Comparison of ENCODE assay signal across 1 cellular context in the genomic region with DNA sequence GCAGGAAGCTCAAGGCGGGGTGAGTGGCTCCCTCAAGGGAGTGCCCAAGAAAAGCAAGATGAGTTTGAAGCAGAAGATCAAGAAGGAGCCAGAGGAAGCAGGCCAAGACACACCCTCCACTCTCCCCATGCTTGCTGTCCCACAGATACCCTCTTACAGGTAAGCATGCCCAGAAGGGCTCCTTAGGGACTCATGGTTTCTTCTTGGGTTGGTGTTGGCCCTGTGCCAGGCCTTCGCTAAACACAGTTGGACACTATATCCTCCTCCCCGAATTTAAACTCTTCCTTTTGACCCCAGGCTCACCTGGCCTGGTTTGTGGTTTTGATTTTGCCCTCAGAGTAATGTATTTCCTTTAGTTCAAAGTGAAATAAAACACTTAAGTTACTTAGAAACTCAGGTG.
TF ChIP-seq lines count a peak whose summit lies in the region.

No MANE protein-coding gene starts in this region.

TF ChIP-seq in K562, 482 proteins besides CTCF, POLR2A, EP300 and RAD21:
- TF ChIP-seq NFIC (IDR thresholded peaks at IDR 0.05): peak; percentile 96
- no peak for TF ChIP-seq ZNF583 (CRISPR knock-in tag; IDR thresholded peaks at IDR 0.05)
- TF ChIP-seq NFIX (CRISPR knock-in tag; IDR thresholded peaks at IDR 0.05; ENCODE audit: low read depth): peak; percentile 74
